In the genomic region with DNA sequence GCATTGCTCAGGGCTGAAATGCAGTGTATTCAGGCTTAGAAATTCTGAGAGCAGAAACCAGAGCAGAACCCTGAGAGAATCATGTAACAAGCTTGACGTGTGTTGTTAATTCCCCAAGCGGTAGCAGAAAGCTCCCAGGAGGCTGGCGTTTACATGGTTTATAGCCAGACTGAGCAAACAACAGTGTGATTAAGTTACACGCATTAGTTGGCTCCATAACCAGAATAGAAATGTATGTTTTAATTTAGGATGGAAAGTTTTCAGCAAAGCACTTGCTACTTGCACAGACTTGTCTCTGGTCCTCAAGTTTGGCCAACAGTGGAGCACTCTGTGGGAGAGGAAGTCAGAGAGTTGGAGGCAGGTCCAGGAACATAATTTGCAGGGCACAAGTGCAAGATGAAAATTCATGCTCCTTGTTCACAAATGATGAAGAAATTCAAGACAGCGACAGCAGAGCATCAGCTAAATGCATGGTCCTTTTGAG, we compare ENCODE assay signal across 16 cellular contexts.
A peak's percentile ranks its signal among the peaks of the same experiment; 100 is the strongest.
DNase-seq lines count a peak whose midpoint lies in the region; ATAC-seq lines count a peak whose summit lies in the region.
"Had no signal": no experiment of that assay in that cellular context is flagged by ENCODE, and none has a peak within 500 bp of the region (broad histone marks: within the 10 kb centered on the region; RNA-seq: fewer than 3 reads in every experiment).

No MANE protein-coding gene starts in this region.

- DNase-seq in COR-L47 (lab: John Stamatoyannopoulos, UW) (peak; percentile 67), NCI-H1436 treated with DMSO at 0.1 percent for 48 hours (lab: John Stamatoyannopoulos, UW) (peak; percentile 94), NCI-H69 (lab: John Stamatoyannopoulos, UW) (peak; percentile 98), iris pigment epithelial cell (ENCODE audit: low read depth) (peak; percentile 3), kidney glomerular epithelial cell (lab: John Stamatoyannopoulos, UW) (no peak)
- no peak for DNase-seq in stimulated activated CD4-positive, alpha-beta T cell treated with anti-CD3 and anti-CD28 coated beads, Interleukin-12 subunit alpha, Interleukin-12 subunit beta, amount 100 ng/mL, for 4 hours
- DNase-seq: activated CD4-positive, CD25-positive, alpha-beta regulatory T cell treated with anti-CD3 and anti-CD28 coated beads, Interleukin-2, amount 50 U/mL, for 72 hours; activated T-cell treated with anti-CD3 and anti-CD28 coated beads, Interleukin-2, amount 50 U/mL, for 1 hour; mucosa of descending colon; PC-9; psoas muscle; stimulated activated CD4-positive, alpha-beta T cell treated with anti-CD3 and anti-CD28 coated beads, Interleukin-4, amount 100 ng/mL, for 4 hours; stimulated activated naive B cell treated with anti-CD40 and anti-IgM and Interleukin-4, amounts not matched to agents 10 μg/mL and 1 μg/mL and 100 μg/mL, for 72 hours; T-cell had no signal

- ATAC-seq in GM21529 (IDR thresholded peaks at IDR 0.05; ENCODE audit: unreplicated experiment) (no peak), HG03280 (IDR thresholded peaks at IDR 0.05; ENCODE audit: unreplicated experiment) (no peak)
- ATAC-seq: mucosa of descending colon; stimulated activated naive B cell treated with anti-CD40 and anti-IgM and Interleukin-4, amounts not matched to agents 10 μg/mL and 1 μg/mL and 100 μg/mL, for 72 hours; T-cell had no signal

Comparison
In these comparisons a context has a peak if more than half of its experiments do, and no peak if none do; other contexts are left out.
1. DNase-seq: peak in COR-L47 (single experiment), NCI-H1436 treated with DMSO at 0.1 percent for 48 hours (single experiment), NCI-H69 (single experiment) and iris pigment epithelial cell (single experiment); none in kidney glomerular epithelial cell (single experiment) and stimulated activated CD4-positive, alpha-beta T cell treated with anti-CD3 and anti-CD28 coated beads, Interleukin-12 subunit alpha, Interleukin-12 subunit beta, amount 100 ng/mL, for 4 hours (single experiment).